8 cellular contexts compared by ENCODE assay signal in the genomic region with DNA sequence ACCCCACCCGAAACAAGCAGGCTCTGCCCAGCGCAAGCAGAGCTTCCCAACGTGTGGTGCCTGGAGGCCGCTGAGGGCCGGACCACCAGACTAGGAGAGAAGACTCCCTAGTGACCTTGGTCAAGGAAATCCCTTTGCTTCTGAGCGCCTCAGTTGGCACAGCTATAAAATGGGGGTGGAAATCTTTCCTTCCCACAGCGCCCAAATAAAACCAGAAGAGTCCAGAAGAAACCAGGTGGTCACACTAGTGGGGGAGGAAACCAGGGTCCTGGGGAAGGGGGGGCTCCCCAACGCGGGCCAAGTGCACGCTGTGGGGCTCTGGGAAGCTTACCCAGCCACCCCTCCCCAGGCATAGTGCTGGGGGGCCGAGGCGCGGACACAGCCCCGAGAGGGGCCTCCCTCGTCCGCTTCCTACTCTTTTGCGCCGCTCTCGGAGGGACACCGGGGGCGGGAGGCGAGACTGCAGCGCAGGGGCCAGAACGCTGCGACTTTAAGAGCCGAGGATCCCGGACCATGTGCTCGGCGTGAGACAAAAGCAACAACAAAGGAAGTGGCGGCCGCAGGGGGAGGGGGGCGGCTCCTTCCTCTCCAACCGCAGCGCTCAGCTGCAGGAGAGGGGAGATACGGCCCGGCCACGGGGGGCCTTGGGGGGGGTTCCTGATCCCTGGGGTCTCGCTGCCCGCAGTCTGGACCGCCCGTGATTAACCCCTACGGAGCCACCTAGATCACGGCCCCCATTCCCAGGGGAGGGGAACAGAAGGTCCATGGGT. TPM values are rescaled to one million over a fixed set of nuclear protein-coding genes. Genes with fewer than 3 reads are reported as not detected.
DNase-seq lines count a peak whose midpoint lies in the region; ATAC-seq, FAIRE-seq and TF ChIP-seq lines count a peak whose summit lies in the region.

No MANE protein-coding gene starts in this region.

- peak overlapping the region; percentile 93 for H3K27ac Mint-ChIP-seq in activated naive CD4-positive, alpha-beta T cell treated with anti-CD3 and anti-CD28 coated beads for 36 hours

- H3K4me1 Mint-ChIP-seq in activated naive CD4-positive, alpha-beta T cell treated with anti-CD3 and anti-CD28 coated beads for 36 hours (ENCODE audit: low read depth) = peaks cover 67% of the 10 kb centered on the region

- H3K18ac ChIP-seq in neuronal stem cell (ENCODE audit: low read length) = peak overlapping the region; percentile 99

- intact Hi-C loops in activated naive CD4-positive, alpha-beta T cell treated with anti-CD3 and anti-CD28 coated beads for 36 hours (cut with micrococcal nuclease) = loop anchor here (2.0 to 5.0 kb wide), 9 partner anchors 110 to 1020 kb away; a partner anchor contains a TSS

- DNase-seq in NCI-H146 (lab: John Stamatoyannopoulos, UW) = peak; percentile 80
- no peak for DNase-seq in NCI-H146 treated with DMSO at 0.1 percent for 48 hours (lab: John Stamatoyannopoulos, UW; ENCODE audit: unreplicated experiment)
- DNase-seq in HTR-8/SVneo (ENCODE audit: insufficient read length, low spot score) = peak; percentile 66
- DNase-seq in SIG-M5 treated with dmso at 0.1 percent for 504 hours (lab: John Stamatoyannopoulos, UW; ENCODE audit: unreplicated experiment) = peak; percentile 83
- DNase-seq in activated naive CD4-positive, alpha-beta T cell treated with anti-CD3 and anti-CD28 coated beads for 36 hours = peak; percentile 88
- DNase-seq in neuronal stem cell (ENCODE audit: low spot score) = peak; percentile 82
- peak in 46 of 49 donors; percentile 25 to 86 (median 73) for DNase-seq in substantia nigra (lab: John Stamatoyannopoulos, UW)

- ATAC-seq in gastroesophageal sphincter = peak; percentile 22

- no peak for FAIRE-seq in HTR-8/SVneo (lab: Jason Lieb, UNC)

- H3K79me1 ChIP-seq in neuronal stem cell (ENCODE audit: low read depth, low read length) = peaks cover 21% of the 10 kb centered on the region

- peak overlapping the region; percentile 90 for H2AFZ ChIP-seq in neuronal stem cell (ENCODE audit: low read length)

- CTCF ChIA-PET in activated naive CD4-positive, alpha-beta T cell treated with anti-CD3 and anti-CD28 coated beads for 36 hours (lab: Charles Lee) = interaction anchor here (1.3 to 1.8 kb wide), 4 partner anchors 26 to 123 kb away, joined by 3 to 4 read pairs (median 3); a partner anchor contains a TSS

- TF ChIP-seq CTCF in gastroesophageal sphincter (IDR thresholded peaks at IDR 0.05) = no peak

- peaks cover 0 to 8% of the 10 kb centered on the region in 2 donors for H3K36me3 ChIP-seq in gastroesophageal sphincter
- peaks cover 13 to 37% of the 10 kb centered on the region in 2 donors for H3K36me3 ChIP-seq in neuronal stem cell (replicated peaks in 1 of 2; ENCODE audit: control insufficient read depth in 2 of 2, insufficient read depth in 2 of 2, low read length in 2 of 2)

- peak overlapping the region; percentile 87 for H3K4me3 Mint-ChIP-seq in activated naive CD4-positive, alpha-beta T cell treated with anti-CD3 and anti-CD28 coated beads for 36 hours

- H3K4ac ChIP-seq in neuronal stem cell (ENCODE audit: low read length) = no peak overlapping the region

- H3K4me1 ChIP-seq in gastroesophageal sphincter (peaks cover 0 to 69% (median 40%) of the 10 kb centered on the region in 3 donors), neuronal stem cell (ENCODE audit: control insufficient read depth in 2 of 2, insufficient read depth in 1 of 2, low read depth in 1 of 2, low read length in 2 of 2) (peaks cover 7 to 22% of the 10 kb centered on the region in 2 donors)

- H3K27me3 Mint-ChIP-seq in activated naive CD4-positive, alpha-beta T cell treated with anti-CD3 and anti-CD28 coated beads for 36 hours (ENCODE audit: low read depth) = no peaks in the 10 kb centered on the region

- H3K9me3 ChIP-seq in gastroesophageal sphincter = no peaks in the 10 kb centered on the region
- no peaks in the 10 kb centered on the region for H3K9me3 ChIP-seq in neuronal stem cell (replicated peaks in 1 of 2; ENCODE audit: control insufficient read depth in 2 of 2, insufficient read depth in 1 of 2, low read depth in 1 of 2, low read length in 2 of 2)

- no peak overlapping the region for H3K23ac ChIP-seq in neuronal stem cell (ENCODE audit: low read depth, low read length, poor library complexity)

- no peak overlapping the region for H4K8ac ChIP-seq in neuronal stem cell (ENCODE audit: low read depth, low read length)

- H3K9ac ChIP-seq in neuronal stem cell (ENCODE audit: low read depth, low read length, poor library complexity) = peak overlapping the region; percentile 92

- H4K91ac ChIP-seq in neuronal stem cell (ENCODE audit: low read depth, low read length, poor library complexity) = peak overlapping the region; percentile 86

- H2BK15ac ChIP-seq in neuronal stem cell (ENCODE audit: low read length) = peak overlapping the region; percentile 26

- H3K27ac ChIP-seq in gastroesophageal sphincter = peak overlapping the region; percentile 90 to 100 (median 97)
- peak overlapping the region; percentile 97 for H3K27ac ChIP-seq in neuronal stem cell (replicated peaks; ENCODE audit: low read length)
- peak overlapping the region; percentile 99 for H3K27ac ChIP-seq in substantia nigra (ENCODE audit: low read depth, low read length, poor library complexity, severe bottlenecking)

- WGBS in gastroesophageal sphincter (ENCODE audit: low coverage in 1 of 2), 2 donors = 0% methylated on average over 2 of the region's 43 CpGs; no CpG with 5 or more reads in 1 of the 2 donors
- no CpG with 5 or more reads among the region's 43 CpGs for WGBS in neuronal stem cell (ENCODE audit: extremely low coverage in 2 of 2, insufficient read length in 2 of 2, insufficient replicate concordance in 1 of 2), 2 donors

- peak overlapping the region; percentile 26 for H2AK5ac ChIP-seq in neuronal stem cell (ENCODE audit: low read depth, low read length)

- TF ChIP-seq EP300 in gastroesophageal sphincter (IDR thresholded peaks at IDR 0.05) = no peak

- H3K4me3 ChIP-seq in gastroesophageal sphincter = peak overlapping the region; percentile 61 to 93
- H3K4me3 ChIP-seq in neuronal stem cell (ENCODE audit: low read length in 2 of 2) = peak overlapping the region; percentile 90 to 92

- H3K14ac ChIP-seq in neuronal stem cell (ENCODE audit: low read length) = peak overlapping the region; percentile 78

- no peak for TF ChIP-seq POLR2A in gastroesophageal sphincter (IDR thresholded peaks at IDR 0.05)

- peak overlapping the region; percentile 96 for H2BK5ac ChIP-seq in neuronal stem cell (ENCODE audit: low read length)

- H3K9me3 Mint-ChIP-seq in activated naive CD4-positive, alpha-beta T cell treated with anti-CD3 and anti-CD28 coated beads for 36 hours = no peaks in the 10 kb centered on the region

- H3K27me3 ChIP-seq in gastroesophageal sphincter (no peaks in the 10 kb centered on the region), neuronal stem cell (ENCODE audit: control insufficient read depth in 3 of 3, insufficient read depth in 3 of 3, low read depth in 1 of 3, low read length in 3 of 3) (no peaks in the 10 kb centered on the region)

- H2BK12ac ChIP-seq in neuronal stem cell (ENCODE audit: low read length) = no peak overlapping the region

- peak overlapping the region; percentile 85 for H3K4me2 ChIP-seq in neuronal stem cell (ENCODE audit: insufficient read depth, low read length, poor library complexity, severe bottlenecking)

- H2BK120ac ChIP-seq in neuronal stem cell (ENCODE audit: low read depth, low read length) = peak overlapping the region; percentile 90

- peaks cover 16% of the 10 kb centered on the region for H3K36me3 Mint-ChIP-seq in activated naive CD4-positive, alpha-beta T cell treated with anti-CD3 and anti-CD28 coated beads for 36 hours (ENCODE audit: low read depth)

RNA-seq across cellular contexts. Expression of a gene that starts 0.9 kb away (rescaled TPM):
- 10 to 100 TPM; 83.3 to 88.3 TPM for total RNA-seq in activated naive CD4-positive, alpha-beta T cell treated with anti-CD3 and anti-CD28 coated beads for 36 hours
- total RNA-seq in gastroesophageal sphincter = 10 to 100 TPM in 3 of 4 donors, 1 to 10 TPM in 1; 8.9 to 15.9 (median 12.4) TPM
- polyA plus RNA-seq in neuronal stem cell (2013, experiment 1 of 2) = 77.9 TPM
- polyA plus RNA-seq in neuronal stem cell (2013, experiment 2 of 2) = 78.0 TPM

RNA-seq across cellular contexts. Expression of a gene that starts 12.8 kb away (rescaled TPM):
- total RNA-seq in activated naive CD4-positive, alpha-beta T cell treated with anti-CD3 and anti-CD28 coated beads for 36 hours = under 1 TPM; 0.19 to 0.35 TPM
- total RNA-seq in gastroesophageal sphincter = under 1 TPM in 1 of 4 donors, not detected in 3; 0.15 TPM
- 0.01 TPM for polyA plus RNA-seq in neuronal stem cell (2013, experiment 1 of 2)
- 0.01 TPM for polyA plus RNA-seq in neuronal stem cell (2013, experiment 2 of 2)

Comparison
In these comparisons a context has a peak if more than half of its experiments do, and no peak if none do; other contexts are left out.
1. RNA of a gene that starts 0.9 kb away (total RNA-seq): 83.3 to 88.3 TPM in activated naive CD4-positive, alpha-beta T cell treated with anti-CD3 and anti-CD28 coated beads for 36 hours; 8.9 to 15.9 TPM in gastroesophageal sphincter; every median in the first group is over 4 times any median in the second.
2. Peak in every context shown above with its lines, with median percentiles within 50 percentile points of each other: H3K27ac ChIP-seq.